Comparison of ENCODE assay signal across 8 cellular contexts in the genomic region with DNA sequence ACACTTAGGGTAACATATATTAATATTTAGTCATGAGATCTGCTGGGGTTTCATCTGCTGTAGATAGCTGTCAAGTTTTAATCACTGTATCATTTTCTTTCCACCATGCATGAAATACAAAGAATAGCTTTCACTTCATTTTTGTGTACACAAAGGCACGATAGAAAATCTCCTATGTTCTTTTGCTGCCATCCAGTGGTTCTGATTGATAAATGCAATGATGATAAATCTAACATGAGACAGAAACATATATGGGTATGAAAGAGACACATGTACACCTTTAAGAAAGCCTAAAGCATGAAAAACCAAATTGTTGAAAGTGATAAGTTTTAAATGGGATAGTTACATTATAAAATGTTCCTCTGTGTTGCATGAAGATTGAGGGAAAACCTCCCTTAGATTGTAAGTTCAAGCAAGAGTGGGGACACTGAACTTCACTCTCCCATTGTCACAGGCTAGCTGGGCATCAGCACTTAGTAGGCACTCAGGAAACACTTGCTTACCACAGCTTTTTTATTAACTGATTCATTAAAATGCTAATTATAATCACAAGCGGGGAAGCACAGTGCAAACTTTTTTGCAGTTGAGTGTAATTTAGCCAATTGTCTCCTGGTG. TPM values are rescaled to one million over a fixed set of nuclear protein-coding genes. Genes with fewer than 3 reads are reported as not detected.
DNase-seq lines count a peak whose midpoint lies in the region; ATAC-seq, FAIRE-seq and TF ChIP-seq lines count a peak whose summit lies in the region.

No MANE protein-coding gene starts in this region.

- no peak overlapping the region for H3K4me3 ChIP-seq in astrocyte (ENCODE audit: insufficient read depth, low read depth, low read length)
- no peak overlapping the region for H3K4me3 ChIP-seq in keratinocyte (ENCODE audit: control insufficient read depth in 2 of 3, extremely low read depth in 1 of 3, insufficient read depth in 2 of 3, low read depth in 1 of 3, low read length in 3 of 3)

- no peaks in the 10 kb centered on the region for H3K36me3 Mint-ChIP-seq in astrocyte (ENCODE audit: low read depth, unreplicated experiment)

- no peaks in the 10 kb centered on the region for H3K4me1 Mint-ChIP-seq in astrocyte (ENCODE audit: low read depth, unreplicated experiment)

- peak; percentile 74 for ATAC-seq in HG03139 (IDR thresholded peaks at IDR 0.05; ENCODE audit: unreplicated experiment)

- dilution Hi-C loops in keratinocyte (cut with MboI; ENCODE audit: extremely low pct_ligation_motif_present, low sequenced_read_pairs) = no loop called here

- H3K4me2 ChIP-seq in astrocyte (ENCODE audit: low read length) (peak overlapping the region; percentile 43), keratinocyte (ENCODE audit: control insufficient read depth, extremely low read depth, insufficient read depth, low read depth, low read length) (peak overlapping the region; percentile 1)

- H3K36me3 ChIP-seq in astrocyte (ENCODE audit: insufficient read depth, low read length) (no peaks in the 10 kb centered on the region), keratinocyte (ENCODE audit: control insufficient read depth in 2 of 2, extremely low read depth in 1 of 2, insufficient read depth in 2 of 2, low read length in 2 of 2) (no peaks in the 10 kb centered on the region)

- FAIRE-seq in astrocyte (lab: Jason Lieb, UNC) (peak; percentile 98), keratinocyte (lab: Jason Lieb, UNC) (peak; percentile 84), urothelium cell line (lab: Jason Lieb, UNC) (peak; percentile 20)

- peak; percentile 61 for TF ChIP-seq CTCF in AG09319 (IDR thresholded peaks at IDR 0.05; ENCODE audit: low read depth, low read length)
- peak; percentile 56 for TF ChIP-seq CTCF in GM13977 (IDR thresholded peaks at IDR 0.05; ENCODE audit: extremely low read depth, insufficient read depth, missing control alignments)
- TF ChIP-seq CTCF in astrocyte (IDR thresholded peaks at IDR 0.05; ENCODE audit: insufficient read depth, low read depth, low read length) = peak; percentile 73
- peak in 2 of 3 experiments; percentile 45 to 49 for TF ChIP-seq CTCF in keratinocyte (optimal IDR thresholded peaks at IDR 0.05 in 1 of 3, IDR thresholded peaks at IDR 0.05 in 1 of 3, conservative IDR thresholded peaks at IDR 0.05 in 1 of 3; ENCODE audit: extremely low read depth in 1 of 3, insufficient read depth in 2 of 3, low read length in 3 of 3)

- H3K9me3 ChIP-seq in astrocyte (ENCODE audit: insufficient read depth, low read depth, low read length) (no peaks in the 10 kb centered on the region), keratinocyte (ENCODE audit: control insufficient read depth, low read depth, low read length) (no peaks in the 10 kb centered on the region)

- no peak overlapping the region for H3K4me3 Mint-ChIP-seq in astrocyte (ENCODE audit: unreplicated experiment)

- H3K27ac ChIP-seq in astrocyte (ENCODE audit: low read depth, low read length) = no peak overlapping the region
- H3K27ac ChIP-seq in keratinocyte (ENCODE audit: control insufficient read depth, insufficient read depth, low read length) = no peak overlapping the region

- no peak overlapping the region for H2AFZ ChIP-seq in astrocyte (ENCODE audit: low read depth, low read length)
- peak overlapping the region; percentile 14 for H2AFZ ChIP-seq in keratinocyte (ENCODE audit: control insufficient read depth, low read length)

- no peaks in the 10 kb centered on the region for H3K27me3 Mint-ChIP-seq in astrocyte (ENCODE audit: low read depth, unreplicated experiment)

- no peaks in the 10 kb centered on the region for H3K9me3 Mint-ChIP-seq in astrocyte (ENCODE audit: unreplicated experiment)

- H3K79me2 ChIP-seq in astrocyte (ENCODE audit: insufficient read depth, low read length) (no peaks in the 10 kb centered on the region), keratinocyte (ENCODE audit: control insufficient read depth, insufficient read depth, low read length) (no peaks in the 10 kb centered on the region)

- DNase-seq in AG09319 (ENCODE audit: extremely low read depth, low read depth) (peak; percentile 15), GM13977 (ENCODE audit: low spot score) (peak; percentile 54), NCI-H2196 (lab: John Stamatoyannopoulos, UW; ENCODE audit: unreplicated experiment) (peak; percentile 51), astrocyte (ENCODE audit: low read depth) (peak; percentile 35), keratinocyte (ENCODE audit: low read depth, low spot score) (no peak), urothelium cell line (ENCODE audit: low spot score) (peak; percentile 49), OCI-M2 (lab: John Stamatoyannopoulos, UW; ENCODE audit: unreplicated experiment) (no peak)

- H3K9ac ChIP-seq in astrocyte (ENCODE audit: low read length) = no peak overlapping the region
- H3K9ac ChIP-seq in keratinocyte (ENCODE audit: control insufficient read depth, extremely low read depth, insufficient read depth, low read length) = no peak overlapping the region

- no peaks in the 10 kb centered on the region for H3K9me1 ChIP-seq in keratinocyte (ENCODE audit: control insufficient read depth, extremely low read depth, insufficient read depth, low read length)

- H3K27ac Mint-ChIP-seq in astrocyte (ENCODE audit: unreplicated experiment) = no peak overlapping the region

- no peaks in the 10 kb centered on the region for H3K27me3 ChIP-seq in astrocyte (ENCODE audit: insufficient read depth, low read length)
- H3K27me3 ChIP-seq in keratinocyte (ENCODE audit: control insufficient read depth, extremely low read depth, insufficient read depth, low read length) = no peaks in the 10 kb centered on the region

- no peaks in the 10 kb centered on the region for H3K4me1 ChIP-seq in astrocyte (ENCODE audit: insufficient read depth, low read length)
- peaks cover 7% of the 10 kb centered on the region for H3K4me1 ChIP-seq in keratinocyte (ENCODE audit: control insufficient read depth, extremely low read depth, insufficient read depth, low read length)

- no peaks in the 10 kb centered on the region for H4K20me1 ChIP-seq in astrocyte (ENCODE audit: insufficient read depth, low read length)
- no peaks in the 10 kb centered on the region for H4K20me1 ChIP-seq in keratinocyte (ENCODE audit: control insufficient read depth, extremely low read depth, insufficient read depth, low read length)

- in situ Hi-C loops in GM13977 (cut with MboI; ENCODE audit: low pct_unique_long_range_greater_than_20kb, low sequenced_read_pairs, unreplicated experiment) = no loop called here

RNA-seq across cellular contexts. Expression of a gene that starts 31.2 kb away (rescaled TPM):
- total RNA-seq in astrocyte = 19.0 and 21.8 TPM in 2 replicates
- 22.6 to 45.3 TPM (median 36.4 TPM) in 3 replicates for polyA plus RNA-seq in keratinocyte
- 35.1 TPM for polyA plus RNA-seq in keratinocyte (2011; ENCODE audit: low read depth)
- 22.5 and 34.7 TPM in 2 replicates for polyA plus RNA-seq in keratinocyte (2011; cell fraction: cytosol; rRNA removed)
- 11.9 and 34.1 TPM in 2 replicates for polyA plus RNA-seq in keratinocyte (2011; cell fraction: nucleus; rRNA removed)
- 18.7 and 32.1 TPM in 2 replicates for polyA plus RNA-seq in keratinocyte (2012; ENCODE audit: low replicate concordance)
- polyA minus RNA-seq in keratinocyte = 0.52 to 4.4 TPM (median 1.8 TPM) in 3 replicates
- polyA minus RNA-seq in keratinocyte (2011; cell fraction: cytosol; rRNA and poly(A)+ RNA removed) = 2.7 TPM
- 1.7 and 2.7 TPM in 2 replicates for polyA minus RNA-seq in keratinocyte (2011; cell fraction: nucleus; rRNA and poly(A)+ RNA removed)

Comparison
In these comparisons a context has a peak if more than half of its experiments do, and no peak if none do; other contexts are left out.
1. DNase-seq: peak in AG09319 (single experiment), GM13977 (single experiment), NCI-H2196 (single experiment), astrocyte (single experiment) and urothelium cell line (single experiment); none in keratinocyte (single experiment) and OCI-M2 (single experiment).
2. Peak in every context shown above with its lines, with median percentiles within 50 percentile points of each other: CTCF ChIP-seq.